ENCODE assay signal across 1 cellular context in the genomic region with DNA sequence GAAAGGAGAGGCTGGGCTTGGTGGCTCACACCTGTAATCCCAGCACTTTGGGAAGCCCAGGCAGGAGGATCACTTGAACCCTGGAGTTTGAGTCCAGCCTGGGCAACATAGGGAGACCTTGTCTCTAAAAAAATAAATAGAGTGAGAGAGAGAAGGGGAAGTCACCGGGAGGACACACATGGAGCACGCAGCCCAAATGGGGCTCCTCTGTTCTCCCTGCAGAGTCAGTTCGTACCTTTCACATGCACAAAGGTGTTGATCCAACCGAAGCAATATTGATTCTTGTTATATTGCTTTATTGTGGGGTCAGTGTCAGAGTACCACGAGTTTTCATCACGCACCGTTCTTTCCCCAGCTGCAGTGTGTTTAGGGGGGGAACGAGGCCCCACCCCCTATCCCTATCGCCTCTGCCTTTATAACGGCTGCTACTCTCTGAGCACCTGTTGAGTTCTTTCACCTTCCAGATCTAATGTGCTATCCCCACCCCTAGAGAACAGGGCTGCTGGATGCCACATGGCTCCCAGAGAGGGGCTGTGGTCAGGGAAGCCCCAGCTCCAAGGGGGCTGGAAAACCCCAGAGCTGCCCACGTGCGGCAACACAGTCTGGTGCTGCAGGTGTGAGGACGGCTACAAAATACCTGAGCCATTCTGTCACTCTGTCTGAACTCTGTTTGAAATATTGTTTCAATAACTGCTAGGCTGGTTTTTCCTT.
TF ChIP-seq lines count a peak whose summit lies in the region.

No MANE protein-coding gene starts in this region.

TF ChIP-seq in GM23338, 12 proteins besides CTCF, POLR2A, EP300 and RAD21 (continued from another document):
- TF ChIP-seq, protein P1, sequence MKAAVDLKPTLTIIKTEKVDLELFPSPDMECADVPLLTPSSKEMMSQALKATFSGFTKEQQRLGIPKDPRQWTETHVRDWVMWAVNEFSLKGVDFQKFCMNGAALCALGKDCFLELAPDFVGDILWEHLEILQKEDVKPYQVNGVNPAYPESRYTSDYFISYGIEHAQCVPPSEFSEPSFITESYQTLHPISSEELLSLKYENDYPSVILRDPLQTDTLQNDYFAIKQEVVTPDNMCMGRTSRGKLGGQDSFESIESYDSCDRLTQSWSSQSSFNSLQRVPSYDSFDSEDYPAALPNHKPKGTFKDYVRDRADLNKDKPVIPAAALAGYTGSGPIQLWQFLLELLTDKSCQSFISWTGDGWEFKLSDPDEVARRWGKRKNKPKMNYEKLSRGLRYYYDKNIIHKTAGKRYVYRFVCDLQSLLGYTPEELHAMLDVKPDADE (IDR thresholded peaks at IDR 0.05), result no peak
- TF ChIP-seq ZNF331 (CRISPR knock-in tag; IDR thresholded peaks at IDR 0.05; ENCODE audit: low read depth) (no peak), CREB1 (CRISPR knock-in tag; IDR thresholded peaks at IDR 0.05; ENCODE audit: low read depth) (no peak), NANOG (IDR thresholded peaks at IDR 0.05; ENCODE audit: borderline replicate concordance) (no peak), JUNB (IDR thresholded peaks at IDR 0.05; ENCODE audit: unreplicated experiment) (no peak), ZNF114 (CRISPR knock-in tag; IDR thresholded peaks at IDR 0.05) (no peak), EZH2phosphoT487 (IDR thresholded peaks at IDR 0.05; ENCODE audit: unreplicated experiment) (no peak), EZH2 (IDR thresholded peaks at IDR 0.05; ENCODE audit: low read depth, unreplicated experiment) (no peak), STAT1 (IDR thresholded peaks at IDR 0.05; ENCODE audit: unreplicated experiment) (no peak)
- TF ChIP-seq, protein P2, sequence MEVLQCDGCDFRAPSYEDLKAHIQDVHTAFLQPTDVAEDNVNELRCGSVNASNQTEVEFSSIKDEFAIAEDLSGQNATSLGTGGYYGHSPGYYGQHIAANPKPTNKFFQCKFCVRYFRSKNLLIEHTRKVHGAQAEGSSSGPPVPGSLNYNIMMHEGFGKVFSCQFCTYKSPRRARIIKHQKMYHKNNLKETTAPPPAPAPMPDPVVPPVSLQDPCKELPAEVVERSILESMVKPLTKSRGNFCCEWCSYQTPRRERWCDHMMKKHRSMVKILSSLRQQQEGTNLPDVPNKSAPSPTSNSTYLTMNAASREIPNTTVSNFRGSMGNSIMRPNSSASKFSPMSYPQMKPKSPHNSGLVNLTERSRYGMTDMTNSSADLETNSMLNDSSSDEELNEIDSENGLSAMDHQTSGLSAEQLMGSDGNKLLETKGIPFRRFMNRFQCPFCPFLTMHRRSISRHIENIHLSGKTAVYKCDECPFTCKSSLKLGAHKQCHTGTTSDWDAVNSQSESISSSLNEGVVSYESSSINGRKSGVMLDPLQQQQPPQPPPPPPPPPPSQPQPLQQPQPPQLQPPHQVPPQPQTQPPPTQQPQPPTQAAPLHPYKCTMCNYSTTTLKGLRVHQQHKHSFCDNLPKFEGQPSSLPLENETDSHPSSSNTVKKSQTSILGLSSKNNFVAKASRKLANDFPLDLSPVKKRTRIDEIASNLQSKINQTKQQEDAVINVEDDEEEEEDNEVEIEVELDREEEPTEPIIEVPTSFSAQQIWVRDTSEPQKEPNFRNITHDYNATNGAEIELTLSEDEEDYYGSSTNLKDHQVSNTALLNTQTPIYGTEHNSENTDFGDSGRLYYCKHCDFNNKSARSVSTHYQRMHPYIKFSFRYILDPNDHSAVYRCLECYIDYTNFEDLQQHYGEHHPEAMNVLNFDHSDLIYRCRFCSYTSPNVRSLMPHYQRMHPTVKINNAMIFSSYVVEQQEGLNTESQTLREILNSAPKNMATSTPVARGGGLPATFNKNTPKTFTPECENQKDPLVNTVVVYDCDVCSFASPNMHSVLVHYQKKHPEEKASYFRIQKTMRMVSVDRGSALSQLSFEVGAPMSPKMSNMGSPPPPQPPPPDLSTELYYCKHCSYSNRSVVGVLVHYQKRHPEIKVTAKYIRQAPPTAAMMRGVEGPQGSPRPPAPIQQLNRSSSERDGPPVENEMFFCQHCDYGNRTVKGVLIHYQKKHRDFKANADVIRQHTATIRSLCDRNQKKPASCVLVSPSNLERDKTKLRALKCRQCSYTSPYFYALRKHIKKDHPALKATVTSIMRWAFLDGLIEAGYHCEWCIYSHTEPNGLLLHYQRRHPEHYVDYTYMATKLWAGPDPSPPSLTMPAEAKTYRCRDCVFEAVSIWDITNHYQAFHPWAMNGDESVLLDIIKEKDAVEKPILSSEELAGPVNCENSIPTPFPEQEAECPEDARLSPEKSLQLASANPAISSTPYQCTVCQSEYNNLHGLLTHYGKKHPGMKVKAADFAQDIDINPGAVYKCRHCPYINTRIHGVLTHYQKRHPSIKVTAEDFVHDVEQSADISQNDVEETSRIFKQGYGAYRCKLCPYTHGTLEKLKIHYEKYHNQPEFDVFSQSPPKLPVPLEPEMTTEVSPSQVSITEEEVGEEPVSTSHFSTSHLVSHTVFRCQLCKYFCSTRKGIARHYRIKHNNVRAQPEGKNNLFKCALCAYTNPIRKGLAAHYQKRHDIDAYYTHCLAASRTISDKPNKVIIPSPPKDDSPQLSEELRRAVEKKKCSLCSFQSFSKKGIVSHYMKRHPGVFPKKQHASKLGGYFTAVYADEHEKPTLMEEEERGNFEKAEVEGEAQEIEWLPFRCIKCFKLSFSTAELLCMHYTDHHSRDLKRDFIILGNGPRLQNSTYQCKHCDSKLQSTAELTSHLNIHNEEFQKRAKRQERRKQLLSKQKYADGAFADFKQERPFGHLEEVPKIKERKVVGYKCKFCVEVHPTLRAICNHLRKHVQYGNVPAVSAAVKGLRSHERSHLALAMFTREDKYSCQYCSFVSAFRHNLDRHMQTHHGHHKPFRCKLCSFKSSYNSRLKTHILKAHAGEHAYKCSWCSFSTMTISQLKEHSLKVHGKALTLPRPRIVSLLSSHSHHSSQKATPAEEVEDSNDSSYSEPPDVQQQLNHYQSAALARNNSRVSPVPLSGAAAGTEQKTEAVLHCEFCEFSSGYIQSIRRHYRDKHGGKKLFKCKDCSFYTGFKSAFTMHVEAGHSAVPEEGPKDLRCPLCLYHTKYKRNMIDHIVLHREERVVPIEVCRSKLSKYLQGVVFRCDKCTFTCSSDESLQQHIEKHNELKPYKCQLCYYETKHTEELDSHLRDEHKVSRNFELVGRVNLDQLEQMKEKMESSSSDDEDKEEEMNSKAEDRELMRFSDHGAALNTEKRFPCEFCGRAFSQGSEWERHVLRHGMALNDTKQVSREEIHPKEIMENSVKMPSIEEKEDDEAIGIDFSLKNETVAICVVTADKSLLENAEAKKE (CRISPR knock-in tag; IDR thresholded peaks at IDR 0.05), result no peak
- TF ChIP-seq, protein P3, sequence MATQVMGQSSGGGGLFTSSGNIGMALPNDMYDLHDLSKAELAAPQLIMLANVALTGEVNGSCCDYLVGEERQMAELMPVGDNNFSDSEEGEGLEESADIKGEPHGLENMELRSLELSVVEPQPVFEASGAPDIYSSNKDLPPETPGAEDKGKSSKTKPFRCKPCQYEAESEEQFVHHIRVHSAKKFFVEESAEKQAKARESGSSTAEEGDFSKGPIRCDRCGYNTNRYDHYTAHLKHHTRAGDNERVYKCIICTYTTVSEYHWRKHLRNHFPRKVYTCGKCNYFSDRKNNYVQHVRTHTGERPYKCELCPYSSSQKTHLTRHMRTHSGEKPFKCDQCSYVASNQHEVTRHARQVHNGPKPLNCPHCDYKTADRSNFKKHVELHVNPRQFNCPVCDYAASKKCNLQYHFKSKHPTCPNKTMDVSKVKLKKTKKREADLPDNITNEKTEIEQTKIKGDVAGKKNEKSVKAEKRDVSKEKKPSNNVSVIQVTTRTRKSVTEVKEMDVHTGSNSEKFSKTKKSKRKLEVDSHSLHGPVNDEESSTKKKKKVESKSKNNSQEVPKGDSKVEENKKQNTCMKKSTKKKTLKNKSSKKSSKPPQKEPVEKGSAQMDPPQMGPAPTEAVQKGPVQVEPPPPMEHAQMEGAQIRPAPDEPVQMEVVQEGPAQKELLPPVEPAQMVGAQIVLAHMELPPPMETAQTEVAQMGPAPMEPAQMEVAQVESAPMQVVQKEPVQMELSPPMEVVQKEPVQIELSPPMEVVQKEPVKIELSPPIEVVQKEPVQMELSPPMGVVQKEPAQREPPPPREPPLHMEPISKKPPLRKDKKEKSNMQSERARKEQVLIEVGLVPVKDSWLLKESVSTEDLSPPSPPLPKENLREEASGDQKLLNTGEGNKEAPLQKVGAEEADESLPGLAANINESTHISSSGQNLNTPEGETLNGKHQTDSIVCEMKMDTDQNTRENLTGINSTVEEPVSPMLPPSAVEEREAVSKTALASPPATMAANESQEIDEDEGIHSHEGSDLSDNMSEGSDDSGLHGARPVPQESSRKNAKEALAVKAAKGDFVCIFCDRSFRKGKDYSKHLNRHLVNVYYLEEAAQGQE (IDR thresholded peaks at IDR 0.05; ENCODE audit: unreplicated experiment), result no peak
